Comparison of ENCODE assay signal across 14 cellular contexts in genomic region chr9:74960548-74960947, GRCh38. TPM values are rescaled to one million over a fixed set of nuclear protein-coding genes. Genes with fewer than 3 reads are reported as not detected.
DNase-seq lines count a peak whose midpoint lies in the region; ATAC-seq and TF ChIP-seq lines count a peak whose summit lies in the region.
"Had no signal": no experiment of that assay in that cellular context is flagged by ENCODE, and none has a peak within 500 bp of the region (broad histone marks: within the 10 kb centered on the region; RNA-seq: fewer than 3 reads in every experiment).

No MANE protein-coding gene starts in this region.

- no peak overlapping the region for H4K8ac ChIP-seq in mesenchymal stem cell (ENCODE audit: low read length)

- H3K27me3 ChIP-seq in mesenchymal stem cell (ENCODE audit: control insufficient read depth in 1 of 2, insufficient read depth in 1 of 2, low read length in 2 of 2), result no peaks in the 10 kb centered on the region

- peak; percentile 15 for DNase-seq in Daoy (ENCODE audit: low read depth)
- peak; percentile 57 for DNase-seq in M059J (ENCODE audit: low read depth)
- peak; percentile 41 to 88 for DNase-seq in cardiac fibroblast (ENCODE audit: low read depth in 2 of 2)
- peak; percentile 57 for DNase-seq in mesenchymal stem cell
- DNase-seq in OCI-M2 (lab: John Stamatoyannopoulos, UW; ENCODE audit: unreplicated experiment), result no peak
- no peak for DNase-seq in GM20000 (ENCODE audit: low spot score)
- DNase-seq: activated CD8-positive, alpha-beta memory T cell treated with anti-CD3 and anti-CD28 coated beads, Interleukin-2, amount 10 ng/mL, durations not matched to agents 7 days and 5 days; amniotic stem cell; COR-L47; effector CD4-positive, alpha-beta T cell; stimulated activated CD4-positive, alpha-beta T cell treated with anti-CD3 and anti-CD28 coated beads, Interleukin-4, amount 100 ng/mL, for 4 hours; stimulated activated naive CD8-positive, alpha-beta T cell treated with anti-CD3 and anti-CD28 coated beads, Interleukin-15, amount 100 ng/mL, for 72 hours had no signal

- H4K91ac ChIP-seq in mesenchymal stem cell (ENCODE audit: low read length), result no peak overlapping the region

- no peak overlapping the region for H3K23ac ChIP-seq in mesenchymal stem cell (ENCODE audit: low read length in 2 of 2)

- H2BK15ac ChIP-seq in mesenchymal stem cell (ENCODE audit: low read depth, poor library complexity, severe bottlenecking), result no peak overlapping the region

- ATAC-seq in GM19467 (IDR thresholded peaks at IDR 0.05; ENCODE audit: unreplicated experiment), result no peak
- ATAC-seq in GM18519 (IDR thresholded peaks at IDR 0.05; ENCODE audit: low FRiP score, unreplicated experiment), result no peak
- ATAC-seq: activated CD8-positive, alpha-beta memory T cell treated with anti-CD3 and anti-CD28 coated beads, Interleukin-2, amount 10 ng/mL, durations not matched to agents 7 days and 5 days; stimulated activated naive CD8-positive, alpha-beta T cell treated with anti-CD3 and anti-CD28 coated beads, Interleukin-15, amount 100 ng/mL, for 72 hours had no signal

- peaks cover 7% of the 10 kb centered on the region for H3K79me1 ChIP-seq in mesenchymal stem cell (replicated peaks; ENCODE audit: low read length, poor library complexity, severe bottlenecking)

- peaks cover 6 to 7% of the 10 kb centered on the region in 2 experiments for H3K36me3 ChIP-seq in mesenchymal stem cell (ENCODE audit: control insufficient read depth in 1 of 2, insufficient read depth in 2 of 2, low read depth in 1 of 2, low read length in 2 of 2)

- H3K27ac ChIP-seq in mesenchymal stem cell (ENCODE audit: low read length, poor library complexity, severe bottlenecking), result no peak overlapping the region

- no peak overlapping the region for H2AFZ ChIP-seq in mesenchymal stem cell (ENCODE audit: low read depth, low read length)

- 86% methylated on average over 1 of the region's 2 CpGs for WGBS in mesenchymal stem cell

- no peak overlapping the region for H3K14ac ChIP-seq in mesenchymal stem cell (ENCODE audit: low read length in 2 of 2)

- H3K4me1 ChIP-seq in mesenchymal stem cell (ENCODE audit: control insufficient read depth, insufficient read depth, low read depth, low read length), result no peaks in the 10 kb centered on the region

- no peak overlapping the region for H2BK5ac ChIP-seq in mesenchymal stem cell (ENCODE audit: low read depth, low read length, poor library complexity, severe bottlenecking)

- no peak overlapping the region for H2BK12ac ChIP-seq in mesenchymal stem cell (ENCODE audit: low read length in 2 of 2)

- no peak overlapping the region for H3K4me2 ChIP-seq in mesenchymal stem cell (ENCODE audit: low read length, poor library complexity, severe bottlenecking)

- H3K18ac ChIP-seq in mesenchymal stem cell (ENCODE audit: low read depth in 1 of 2, low read length in 2 of 2), result no peak overlapping the region

- no peak for TF ChIP-seq CTCF in cardiac fibroblast (IDR thresholded peaks at IDR 0.05; ENCODE audit: low read depth, low read length)
- no peak for TF ChIP-seq CTCF in GM20000 (IDR thresholded peaks at IDR 0.05; ENCODE audit: extremely low read depth, missing control alignments)

- peaks cover 14% of the 10 kb centered on the region for H3K9me3 ChIP-seq in mesenchymal stem cell (ENCODE audit: control insufficient read depth, low read length)

- no peak overlapping the region for H2AK5ac ChIP-seq in mesenchymal stem cell (ENCODE audit: low read length, severe bottlenecking)

- no peak overlapping the region for H3K4ac ChIP-seq in mesenchymal stem cell (ENCODE audit: low read depth in 1 of 2, low read length in 2 of 2)

- no peak overlapping the region for H3K9ac ChIP-seq in mesenchymal stem cell (ENCODE audit: low read length)

- H3K4me3 ChIP-seq in cardiac fibroblast (replicated peaks in 1 of 2; ENCODE audit: low read depth in 2 of 2, low read length in 2 of 2) (no peak overlapping the region), mesenchymal stem cell (ENCODE audit: insufficient read depth in 1 of 2, low read depth in 1 of 2, low read length in 2 of 2) (no peak overlapping the region)

- no peak overlapping the region for H2BK120ac ChIP-seq in mesenchymal stem cell (ENCODE audit: low read depth, low read length)

RNA-seq across cellular contexts. Expression of gene C9orf40, which starts 7.8 kb away (rescaled TPM):
- total RNA-seq in Daoy (2014; rRNA removed; shearing (Covaris generic)), result 19.5 and 20.1 TPM in 2 replicates
- 21.6 and 29.2 TPM in 2 replicates for total RNA-seq in M059J (2014; rRNA removed; shearing (Covaris generic))
- polyA plus RNA-seq in mesenchymal stem cell (2013, experiment 1 of 2), result 4.3 TPM
- polyA plus RNA-seq in mesenchymal stem cell (2013, experiment 2 of 2), result 4.7 TPM

Comparison
In these comparisons a context has a peak if more than half of its experiments do, and no peak if none do; other contexts are left out.
1. DNase-seq: peak in Daoy (single experiment), M059J (single experiment), cardiac fibroblast (2 of 2) and mesenchymal stem cell (single experiment); none in OCI-M2 (single experiment) and GM20000 (single experiment).